In genomic region chr21:34091607-34092006, GRCh38 we compare ENCODE assay signal across 1 cellular context.
TF ChIP-seq lines count a peak whose summit lies in the region.

No MANE protein-coding gene starts in this region.

TF ChIP-seq in GM12878, 131 proteins besides CTCF, POLR2A, EP300 and RAD21:
- TF ChIP-seq STAT3 (IDR thresholded peaks at IDR 0.05; ENCODE audit: low read depth, low read length): no peak
- TF ChIP-seq BMI1 (IDR thresholded peaks at IDR 0.05; ENCODE audit: borderline replicate concordance): no peak
- TF ChIP-seq E4F1 (IDR thresholded peaks at IDR 0.05; ENCODE audit: borderline replicate concordance, partially characterized antibody): no peak
- TF ChIP-seq TCF12 (IDR thresholded peaks at IDR 0.05; ENCODE audit: low read depth, low read length): no peak
- no peak for TF ChIP-seq BCLAF1 (IDR thresholded peaks at IDR 0.05)
- no peak for TF ChIP-seq HDGF (IDR thresholded peaks at IDR 0.05)
- no peak for TF ChIP-seq SP1 (IDR thresholded peaks at IDR 0.05; ENCODE audit: low read depth, low read length)
- TF ChIP-seq ASH2L (IDR thresholded peaks at IDR 0.05; ENCODE audit: borderline replicate concordance, low read depth): no peak
- TF ChIP-seq ZBTB11 (CRISPR knock-in tag; IDR thresholded peaks at IDR 0.05): no peak
- no peak for TF ChIP-seq RCOR1 (conservative IDR thresholded peaks at IDR 0.05; ENCODE audit: low read depth, low read length)
- no peak for TF ChIP-seq TCF7 (IDR thresholded peaks at IDR 0.05; ENCODE audit: borderline replicate concordance)
- TF ChIP-seq ETV6 (conservative IDR thresholded peaks at IDR 0.05 in 1 of 2, IDR thresholded peaks at IDR 0.05 in 1 of 2; ENCODE audit: borderline replicate concordance in 1 of 2, low read depth in 1 of 2): no peak
- TF ChIP-seq GABPA (IDR thresholded peaks at IDR 0.05; ENCODE audit: low read depth): no peak
- no peak for TF ChIP-seq ZNF592 (IDR thresholded peaks at IDR 0.05)
- TF ChIP-seq CREB1 (IDR thresholded peaks at IDR 0.05; ENCODE audit: low read depth): no peak
- no peak for TF ChIP-seq EGR1 (IDR thresholded peaks at IDR 0.05; ENCODE audit: borderline replicate concordance in 1 of 2, low read depth in 2 of 2, low read length in 2 of 2)
- no peak for TF ChIP-seq MAX (IDR thresholded peaks at IDR 0.05; ENCODE audit: low read depth, low read length)
- no peak for TF ChIP-seq POLR2AphosphoS2 (IDR thresholded peaks at IDR 0.05; ENCODE audit: low read depth, low read length)
- TF ChIP-seq NBN (IDR thresholded peaks at IDR 0.05): no peak
- TF ChIP-seq SREBF1 (IDR thresholded peaks at IDR 0.05; ENCODE audit: low read length): no peak
